Comparison of ENCODE assay signal across 23 cellular contexts in genomic region chrX:152932598-152933175, GRCh38.
"Had no signal": no experiment of that assay in that cellular context is flagged by ENCODE, and none has a peak within 500 bp of the region (broad histone marks: within the 10 kb centered on the region; RNA-seq: fewer than 3 reads in every experiment).

No MANE protein-coding gene starts in this region.

- H3K9me3 ChIP-seq: left ventricle myocardium inferior, pancreas, right atrium auricular region, right lobe of liver, suprapubic skin, thoracic aorta, tibial artery, uterus had no signal

- H3K27me3 ChIP-seq: right atrium auricular region, suprapubic skin, tibial artery, uterus had no signal

- H3K27ac Mint-ChIP-seq: nephron; stimulated activated effector memory CD8-positive, alpha-beta T cell treated with anti-CD3 and anti-CD28 coated beads, Interleukin-12 subunit alpha, Interleukin-12 subunit beta, amount 100 ng/mL, for 72 hours; stimulated activated naive CD8-positive, alpha-beta T cell treated with anti-CD3 and anti-CD28 coated beads, Interleukin-15, Interleukin-2, amounts not matched to agents 100 ng/mL and 50 ng/mL, for 24 hours had no signal

- H3K9me3 Mint-ChIP-seq: naive thymus-derived CD8-positive, alpha-beta T cell; neural crest cell; stimulated activated effector memory CD8-positive, alpha-beta T cell treated with anti-CD3 and anti-CD28 coated beads, Interleukin-12 subunit alpha, Interleukin-12 subunit beta, amount 100 ng/mL, for 72 hours; stimulated activated naive CD8-positive, alpha-beta T cell treated with anti-CD3 and anti-CD28 coated beads, Interleukin-15, Interleukin-2, amounts not matched to agents 100 ng/mL and 50 ng/mL, for 24 hours had no signal

- H3K36me3 ChIP-seq: left ventricle myocardium inferior, pancreas, right atrium auricular region, right lobe of liver, suprapubic skin, thoracic aorta, tibial artery, uterus had no signal

- H3K4me3 ChIP-seq: left ventricle myocardium inferior, pancreas, right atrium auricular region, right lobe of liver, skin epidermis, suprapubic skin, thoracic aorta, tibial artery, uterus had no signal

- DNase-seq: hippocampal formation; kidney glomerular epithelial cell; left colon; left ventricle myocardium inferior; mammary epithelial cell; mesenchymal stem cell; naive thymus-derived CD8-positive, alpha-beta T cell; nucleus accumbens; stimulated activated CD4-positive, alpha-beta T cell treated with anti-CD3 and anti-CD28 coated beads, Interleukin-4, amount 100 ng/mL, for 24 hours; stimulated activated naive CD4-positive, alpha-beta T cell; tibial artery; trophoblast cell; uterus had no signal

- H3K4me1 ChIP-seq: left ventricle myocardium inferior, pancreas, right atrium auricular region, right lobe of liver, suprapubic skin, tibial artery, uterus had no signal

- H3K4me1 Mint-ChIP-seq: naive thymus-derived CD8-positive, alpha-beta T cell; nephron; stimulated activated effector memory CD8-positive, alpha-beta T cell treated with anti-CD3 and anti-CD28 coated beads, Interleukin-12 subunit alpha, Interleukin-12 subunit beta, amount 100 ng/mL, for 72 hours had no signal

- H3K36me3 Mint-ChIP-seq: naive thymus-derived CD8-positive, alpha-beta T cell; stimulated activated effector memory CD8-positive, alpha-beta T cell treated with anti-CD3 and anti-CD28 coated beads, Interleukin-12 subunit alpha, Interleukin-12 subunit beta, amount 100 ng/mL, for 72 hours had no signal

- H3K27ac ChIP-seq: left ventricle myocardium inferior, pancreas, right atrium auricular region, right lobe of liver, skin epidermis, suprapubic skin, thoracic aorta, tibial artery, uterus had no signal

- H3K27me3 Mint-ChIP-seq: stimulated activated naive CD8-positive, alpha-beta T cell treated with anti-CD3 and anti-CD28 coated beads, Interleukin-15, Interleukin-2, amounts not matched to agents 100 ng/mL and 50 ng/mL, for 24 hours had no signal

- H3K4me3 Mint-ChIP-seq: naive thymus-derived CD8-positive, alpha-beta T cell; nephron; neural crest cell; stimulated activated effector memory CD8-positive, alpha-beta T cell treated with anti-CD3 and anti-CD28 coated beads, Interleukin-12 subunit alpha, Interleukin-12 subunit beta, amount 100 ng/mL, for 72 hours; stimulated activated naive CD8-positive, alpha-beta T cell treated with anti-CD3 and anti-CD28 coated beads, Interleukin-15, Interleukin-2, amounts not matched to agents 100 ng/mL and 50 ng/mL, for 24 hours had no signal

- ATAC-seq: left colon; naive thymus-derived CD8-positive, alpha-beta T cell; pancreas; right lobe of liver; stimulated activated effector memory CD8-positive, alpha-beta T cell treated with anti-CD3 and anti-CD28 coated beads, Interleukin-12 subunit alpha, Interleukin-12 subunit beta, amount 100 ng/mL, for 72 hours had no signal
